In the genomic region with DNA sequence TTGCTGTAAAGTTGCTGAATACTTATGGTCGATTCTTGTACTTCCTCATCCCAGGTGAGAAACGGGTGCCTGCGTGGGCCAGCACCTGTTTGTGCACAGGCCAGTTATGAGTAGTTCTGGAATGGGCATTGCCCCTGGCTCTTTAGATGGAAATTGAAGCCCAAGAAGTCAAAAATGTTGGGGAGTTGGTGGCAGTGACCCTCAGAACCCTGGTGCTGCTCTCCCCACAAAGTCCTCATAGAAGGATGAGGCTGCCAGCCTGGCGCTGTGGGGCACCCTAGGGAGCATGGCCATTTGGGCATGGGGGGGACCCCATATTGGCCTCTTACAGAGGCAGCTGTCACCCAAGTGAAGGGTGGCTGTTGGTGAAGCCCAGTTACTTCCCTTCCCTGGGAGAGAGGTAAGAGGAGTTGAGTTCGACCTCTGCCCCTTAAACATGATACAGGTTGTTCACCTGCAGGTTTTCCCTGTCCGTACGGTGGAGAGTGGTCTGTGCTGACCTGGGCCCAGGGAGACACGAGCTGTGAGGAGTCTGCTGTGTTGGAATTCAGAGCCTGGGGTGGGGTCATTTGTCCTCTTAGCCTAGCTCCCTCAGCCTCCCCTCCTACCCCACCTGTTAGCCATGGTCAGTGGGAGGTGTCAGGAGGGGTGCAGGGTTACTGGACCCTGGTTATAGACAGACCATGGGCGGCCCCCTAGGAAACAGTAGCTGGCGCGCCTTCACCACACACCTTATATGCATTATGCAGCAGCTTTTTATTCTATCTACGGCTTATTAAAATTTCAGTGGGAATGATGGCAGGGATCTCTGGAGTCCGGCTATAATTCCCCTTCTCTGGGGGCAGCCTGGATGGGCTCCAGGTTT, we compare ENCODE assay signal across 14 cellular contexts. TPM values are rescaled to one million over a fixed set of nuclear protein-coding genes. Genes with fewer than 3 reads are reported as not detected.
A peak's percentile ranks its signal among the peaks of the same experiment; 100 is the strongest.
DNase-seq lines count a peak whose midpoint lies in the region; TF ChIP-seq lines count a peak whose summit lies in the region.
"Had no signal": no experiment of that assay in that cellular context is flagged by ENCODE, and none has a peak within 500 bp of the region (broad histone marks: within the 10 kb centered on the region; RNA-seq: fewer than 3 reads in every experiment).

No MANE protein-coding gene starts in this region.

- no peak overlapping the region for H3K4me3 ChIP-seq in Loucy (ENCODE audit: low read length, poor library complexity, severe bottlenecking)
- H3K4me3 ChIP-seq in spleen = no peak overlapping the region
- H3K4me3 ChIP-seq in MM.1S (ENCODE audit: low read length) = no peak overlapping the region
- H3K4me3 ChIP-seq: MG63, SJSA1 had no signal

- no peaks in the 10 kb centered on the region for H3K27me3 Mint-ChIP-seq in activated CD4-positive, alpha-beta T cell treated with anti-CD3 and anti-CD28 coated beads, Interleukin-2, amount 10 ng/mL, durations not matched to agents 7 days and 5 days
- H3K27me3 Mint-ChIP-seq in chondrocyte (ENCODE audit: low read depth) = no peaks in the 10 kb centered on the region

- H3K27ac ChIP-seq in spleen = peak overlapping the region in 1 of 8 donors; percentile 14
- H3K27ac ChIP-seq in MM.1S (ENCODE audit: low read length) = no peak overlapping the region

- no peaks in the 10 kb centered on the region for H3K27me3 ChIP-seq in Loucy (ENCODE audit: insufficient read depth, low read length, poor library complexity, severe bottlenecking)
- no peaks in the 10 kb centered on the region for H3K27me3 ChIP-seq in spleen (replicated peaks in 1 of 7)
- H3K27me3 ChIP-seq in MM.1S (replicated peaks; ENCODE audit: insufficient read depth, low read length) = no peaks in the 10 kb centered on the region
- H3K27me3 ChIP-seq: MG63, SJSA1 had no signal

- POLR2A ChIA-PET in activated CD4-positive, alpha-beta T cell treated with anti-CD3 and anti-CD28 coated beads, Interleukin-2, amount 10 ng/mL, durations not matched to agents 7 days and 5 days (lab: Charles Lee) = no interaction called here

- peak overlapping the region; percentile 57 for H3K27ac Mint-ChIP-seq in activated CD4-positive, alpha-beta T cell treated with anti-CD3 and anti-CD28 coated beads, Interleukin-2, amount 10 ng/mL, durations not matched to agents 7 days and 5 days
- no peak overlapping the region for H3K27ac Mint-ChIP-seq in chondrocyte (ENCODE audit: unreplicated experiment)
- H3K27ac Mint-ChIP-seq: nephron had no signal

- H3F3A ChIP-seq in Loucy (ENCODE audit: low read depth) (no peaks in the 10 kb centered on the region), MM.1S (ENCODE audit: insufficient read depth, low read length) (peaks cover 17% of the 10 kb centered on the region)

- peaks cover 36% of the 10 kb centered on the region; the same call in 1 of the 2 replicates for H3K36me3 ChIP-seq in Loucy (ENCODE audit: insufficient read depth, low read length)
- H3K36me3 ChIP-seq in spleen = peaks cover 0 to 65% (median 25%) of the 10 kb centered on the region in 6 donors
- H3K36me3 ChIP-seq in MM.1S (replicated peaks; ENCODE audit: insufficient read depth, low read length) = peaks cover 5% of the 10 kb centered on the region; the same call in 1 of the 2 replicates

- TF ChIP-seq CTCF in Loucy (conservative IDR thresholded peaks at IDR 0.05; ENCODE audit: low read length) (no peak), chondrocyte (IDR thresholded peaks at IDR 0.05) (no peak), spleen (IDR thresholded peaks at IDR 0.05 in 8 of 11, conservative IDR thresholded peaks at IDR 0.05 in 3 of 11) (no peak), MM.1S (IDR thresholded peaks at IDR 0.05; ENCODE audit: low read length) (no peak)

- TF ChIP-seq POLR2A in spleen (IDR thresholded peaks at IDR 0.05) = no peak

- H3K4me1 ChIP-seq in Loucy (ENCODE audit: insufficient read depth, low read length, poor library complexity, severe bottlenecking) (peaks cover 33% of the 10 kb centered on the region), spleen (peaks cover 14 to 74% (median 46%) of the 10 kb centered on the region in 6 donors), MM.1S (ENCODE audit: low read length) (0 out of 2 replicates have a peak, but pooled peaks cover 5% of the 10 kb centered on the region)

- peaks cover 58% of the 10 kb centered on the region for H3K36me3 Mint-ChIP-seq in activated CD4-positive, alpha-beta T cell treated with anti-CD3 and anti-CD28 coated beads, Interleukin-2, amount 10 ng/mL, durations not matched to agents 7 days and 5 days (ENCODE audit: low read depth)
- H3K36me3 Mint-ChIP-seq in chondrocyte (ENCODE audit: low read depth) = peaks cover 1% of the 10 kb centered on the region

- H3K4me3 Mint-ChIP-seq in activated CD4-positive, alpha-beta T cell treated with anti-CD3 and anti-CD28 coated beads, Interleukin-2, amount 10 ng/mL, durations not matched to agents 7 days and 5 days = no peak overlapping the region
- no peak overlapping the region for H3K4me3 Mint-ChIP-seq in chondrocyte (ENCODE audit: unreplicated experiment)
- H3K4me3 Mint-ChIP-seq: nephron had no signal

- no peak for DNase-seq in activated CD4-positive, alpha-beta T cell treated with anti-CD3 and anti-CD28 coated beads, Interleukin-2, amount 10 ng/mL, durations not matched to agents 7 days and 5 days
- no peak for DNase-seq in activated CD4-positive, alpha-beta T cell treated with anti-CD3 and anti-CD28 coated beads, Interleukin-2, amount 50 U/mL, for 48 hours
- DNase-seq in chondrocyte (ENCODE audit: low spot score) (peak; percentile 51), spleen (peak; percentile 61), kidney glomerular epithelial cell (lab: John Stamatoyannopoulos, UW) (no peak), NCI-H128 (lab: John Stamatoyannopoulos, UW; ENCODE audit: unreplicated experiment) (no peak), MM.1S (no peak)
- DNase-seq: caudate nucleus, MG63, NCI-H510A, small intestine had no signal

- H3K9ac ChIP-seq in Loucy (ENCODE audit: low read depth, low read length, poor library complexity, severe bottlenecking) (peak overlapping the region; percentile 9), MM.1S (ENCODE audit: low read length) (no peak overlapping the region)

- H3K9me3 ChIP-seq in Loucy (ENCODE audit: insufficient read depth, low read depth, low read length) (no peaks in the 10 kb centered on the region), spleen (no peaks in the 10 kb centered on the region), MM.1S (replicated peaks; ENCODE audit: insufficient read depth, low read length) (no peaks in the 10 kb centered on the region)
- H3K9me3 ChIP-seq: MG63, SJSA1 had no signal

- H3K9me2 ChIP-seq in Loucy (replicated peaks; ENCODE audit: low read depth, low read length) = no peaks in the 10 kb centered on the region
- H3K9me2 ChIP-seq in MM.1S (replicated peaks; ENCODE audit: insufficient read depth, low read length) = no peaks in the 10 kb centered on the region

- no peak overlapping the region for H2AFZ ChIP-seq in Loucy (ENCODE audit: low read length)
- no peak overlapping the region for H2AFZ ChIP-seq in MM.1S (ENCODE audit: low read length)

- WGBS in spleen, 5 donors = 87 to 92% (median 89%) methylated on average over 13 of the region's 13 CpGs

- peaks cover 76% of the 10 kb centered on the region for H3K4me1 Mint-ChIP-seq in activated CD4-positive, alpha-beta T cell treated with anti-CD3 and anti-CD28 coated beads, Interleukin-2, amount 10 ng/mL, durations not matched to agents 7 days and 5 days
- H3K4me1 Mint-ChIP-seq in chondrocyte (ENCODE audit: low read depth) = peaks cover 37% of the 10 kb centered on the region

- H3K9me3 Mint-ChIP-seq in activated CD4-positive, alpha-beta T cell treated with anti-CD3 and anti-CD28 coated beads, Interleukin-2, amount 10 ng/mL, durations not matched to agents 7 days and 5 days = no peaks in the 10 kb centered on the region
- no peaks in the 10 kb centered on the region for H3K9me3 Mint-ChIP-seq in chondrocyte (ENCODE audit: low read depth)
- H3K9me3 Mint-ChIP-seq: nephron had no signal

- intact Hi-C loops in spleen (cut with DNase I; ENCODE audit: low total_unique reads) = no loop called here

- H3K4me2 ChIP-seq in Loucy (ENCODE audit: low read depth, low read length, poor library complexity, severe bottlenecking) (peak overlapping the region; percentile 84), MM.1S (ENCODE audit: low read depth, low read length) (no peak overlapping the region)

- H3K79me2 ChIP-seq in Loucy (ENCODE audit: insufficient read depth, low read length) = peaks cover 57% of the 10 kb centered on the region
- H3K79me2 ChIP-seq in MM.1S (ENCODE audit: low read length) = peaks cover 57% of the 10 kb centered on the region

- H4K20me1 ChIP-seq in Loucy (ENCODE audit: insufficient read depth, low read length, poor library complexity, severe bottlenecking) = peaks cover 59% of the 10 kb centered on the region
- 0 out of 2 replicates have a peak, but pooled peaks cover 3% of the 10 kb centered on the region for H4K20me1 ChIP-seq in MM.1S (ENCODE audit: insufficient read depth, low read length)

- CTCF ChIA-PET in activated CD4-positive, alpha-beta T cell treated with anti-CD3 and anti-CD28 coated beads, Interleukin-2, amount 10 ng/mL, durations not matched to agents 7 days and 5 days (lab: Charles Lee) = interaction anchor here (1.3 to 1.5 kb wide), 2 partner anchors 19 to 45 kb away, joined by 3 read pairs; no protein-coding TSS in a partner anchor

RNA-seq across cellular contexts. Expression of a gene that starts 4.9 kb away (rescaled TPM):
- 100 to 1,000 TPM; 291 to 318 TPM for total RNA-seq in activated CD4-positive, alpha-beta T cell treated with anti-CD3 and anti-CD28 coated beads, Interleukin-2, amount 10 ng/mL, durations not matched to agents 7 days and 5 days
- total RNA-seq in chondrocyte = 33.4 to 55.2 TPM (median 37.8 TPM) in 3 replicates
- 100 to 1,000 TPM in 2 of 7 donors, 10 to 100 TPM in 5; 49.9 to 112 (median 73.5) TPM for total RNA-seq in spleen
- 100 to 1,000 TPM in 2 of 3 donors, 10 to 100 TPM in 1; 63.7 to 129 (median 109) TPM for polyA plus RNA-seq in spleen

RNA-seq across cellular contexts. Expression of a gene that starts 7.2 kb away (rescaled TPM):
- 10 to 100 TPM; 22.4 to 23.1 TPM for total RNA-seq in activated CD4-positive, alpha-beta T cell treated with anti-CD3 and anti-CD28 coated beads, Interleukin-2, amount 10 ng/mL, durations not matched to agents 7 days and 5 days
- total RNA-seq in chondrocyte (15.5 to 19.0 TPM (median 18.0 TPM) in 3 replicates), spleen (10 to 100 TPM; 24.7 to 40.7 (median 33.9) TPM)
- 10 to 100 TPM; 69.0 to 73.7 (median 71.5) TPM for polyA plus RNA-seq in spleen

Comparison
In these comparisons a context has a peak if more than half of its experiments do, and no peak if none do; other contexts are left out.
1. DNase-seq: peak in chondrocyte (single experiment) and spleen (single experiment); none in activated CD4-positive, alpha-beta T cell treated with anti-CD3 and anti-CD28 coated beads, Interleukin-2, amount 10 ng/mL, durations not matched to agents 7 days and 5 days (single experiment), activated CD4-positive, alpha-beta T cell treated with anti-CD3 and anti-CD28 coated beads, Interleukin-2, amount 50 U/mL, for 48 hours (0 of 2), kidney glomerular epithelial cell (single experiment), NCI-H128 (single experiment) and MM.1S (single experiment).